ENCODE assay signal across 17 cellular contexts in genomic region chr18:59907660-59908059, GRCh38. TPM values are rescaled to one million over a fixed set of nuclear protein-coding genes. Genes with fewer than 3 reads are reported as not detected.
DNase-seq lines count a peak whose midpoint lies in the region; ATAC-seq and TF ChIP-seq lines count a peak whose summit lies in the region.
"Had no signal": no experiment of that assay in that cellular context is flagged by ENCODE, and none has a peak within 500 bp of the region (broad histone marks: within the 10 kb centered on the region; RNA-seq: fewer than 3 reads in every experiment).

No MANE protein-coding gene starts in this region.

- peaks cover 3% of the 10 kb centered on the region for H3K9me3 Mint-ChIP-seq in activated T-helper 17 cell treated with anti-CD3 and anti-CD28 coated beads, Interleukin-2, amount 50 U/mL, for 72 hours

- 0 out of 2 replicates have a peak, but pooled peaks cover 1% of the 10 kb centered on the region for H3K9me3 ChIP-seq in BLaER1
- no peaks in the 10 kb centered on the region for H3K9me3 ChIP-seq in DND-41 (ENCODE audit: insufficient read depth, low read length, severe bottlenecking)
- H3K9me3 ChIP-seq: uterus had no signal

- H3K9ac ChIP-seq in BLaER1 (peak overlapping the region; percentile 67), DND-41 (ENCODE audit: low read depth, low read length) (peak overlapping the region; percentile 20; the same call in 1 of the 2 replicates)
- H3K9ac ChIP-seq: parathyroid adenoma had no signal

- H3K4me1 Mint-ChIP-seq in activated T-helper 17 cell treated with anti-CD3 and anti-CD28 coated beads, Interleukin-2, amount 50 U/mL, for 72 hours = peaks cover 43% of the 10 kb centered on the region

- H3K27me3 ChIP-seq in BLaER1 (no peaks in the 10 kb centered on the region), DND-41 (ENCODE audit: insufficient read depth, low read length, poor library complexity) (no peaks in the 10 kb centered on the region)
- H3K27me3 ChIP-seq: uterus had no signal

- H3K27me3 Mint-ChIP-seq in activated T-helper 17 cell treated with anti-CD3 and anti-CD28 coated beads, Interleukin-2, amount 50 U/mL, for 72 hours = no peaks in the 10 kb centered on the region
- H3K27me3 Mint-ChIP-seq: T-helper 17 cell had no signal

- peaks cover 75% of the 10 kb centered on the region for H3K4me1 ChIP-seq in BLaER1
- peaks cover 52% of the 10 kb centered on the region for H3K4me1 ChIP-seq in DND-41 (ENCODE audit: insufficient read depth, low read length)
- H3K4me1 ChIP-seq: parathyroid adenoma, uterus had no signal

- H3K4me3 ChIP-seq in BLaER1 (peak overlapping the region; percentile 29; the same call in 1 of the 2 replicates), DND-41 (ENCODE audit: low read depth in 1 of 2, low read length in 2 of 2) (no peak overlapping the region)
- H3K4me3 ChIP-seq: heart left ventricle, uterus had no signal

- H3K27ac ChIP-seq in BLaER1 (peak overlapping the region; percentile 78), DND-41 (ENCODE audit: low read length) (peak overlapping the region; percentile 70)
- H3K27ac ChIP-seq: heart left ventricle, parathyroid adenoma, uterus had no signal

- DNase-seq in DND-41 (no peak), posterior cingulate gyrus (no peak), left ventricle myocardium superior (no peak), foreskin melanocyte (no peak)
- DNase-seq: activated naive CD4-positive, alpha-beta T cell; Calu3; heart left ventricle; mammary epithelial cell; NCI-H2029; NCI-H446; substantia nigra; T-helper 17 cell; uterus had no signal

- H3K79me2 ChIP-seq in DND-41 (ENCODE audit: insufficient read depth, low read length) = peaks cover 14% of the 10 kb centered on the region
- H3K79me2 ChIP-seq: parathyroid adenoma had no signal

- ATAC-seq in DND-41 (ENCODE audit: insufficient read depth, low read depth) = 0 out of 3 replicates have a peak, but pooled peaks have one; percentile 6
- peak; percentile 18 for ATAC-seq in HG03354 (IDR thresholded peaks at IDR 0.05; ENCODE audit: poor library complexity, severe bottlenecking, unreplicated experiment)
- no peak for ATAC-seq in activated T-helper 17 cell treated with anti-CD3 and anti-CD28 coated beads, Interleukin-2, amount 50 U/mL, for 72 hours (replicated peaks)
- ATAC-seq in left ventricle myocardium superior = no peak
- ATAC-seq: heart left ventricle, T-helper 17 cell had no signal

- H3K4me2 ChIP-seq in BLaER1 = peak overlapping the region; percentile 83
- no peak overlapping the region for H3K4me2 ChIP-seq in DND-41 (ENCODE audit: insufficient read depth, low read length)

- intact Hi-C loops in posterior cingulate gyrus (cut with DNase I) (no loop called here), left ventricle myocardium superior (cut with micrococcal nuclease) (no loop called here)

- H3K4me3 Mint-ChIP-seq in activated T-helper 17 cell treated with anti-CD3 and anti-CD28 coated beads, Interleukin-2, amount 50 U/mL, for 72 hours = peak overlapping the region; percentile 74

- H3K36me3 ChIP-seq in BLaER1 = peaks cover 5% of the 10 kb centered on the region
- peaks cover 20% of the 10 kb centered on the region for H3K36me3 ChIP-seq in DND-41 (ENCODE audit: insufficient read depth, low read length)
- H3K36me3 ChIP-seq: heart left ventricle, uterus had no signal

- peaks cover 24% of the 10 kb centered on the region for H3K36me3 Mint-ChIP-seq in activated T-helper 17 cell treated with anti-CD3 and anti-CD28 coated beads, Interleukin-2, amount 50 U/mL, for 72 hours (ENCODE audit: low read depth)

- TF ChIP-seq CTCF in DND-41 (IDR thresholded peaks at IDR 0.05; ENCODE audit: borderline replicate concordance, extremely low read depth, low read length, poor library complexity, severe bottlenecking) = no peak

- peaks cover 23% of the 10 kb centered on the region for H4K20me1 ChIP-seq in BLaER1
- H4K20me1 ChIP-seq in DND-41 (ENCODE audit: insufficient read depth, low read length) = peaks cover 17% of the 10 kb centered on the region; the same call in 1 of the 2 replicates

- peak overlapping the region; percentile 74 for H3K27ac Mint-ChIP-seq in activated T-helper 17 cell treated with anti-CD3 and anti-CD28 coated beads, Interleukin-2, amount 50 U/mL, for 72 hours

- no peak overlapping the region for H2AFZ ChIP-seq in DND-41 (ENCODE audit: low read depth, low read length)
- H2AFZ ChIP-seq: parathyroid adenoma had no signal

RNA-seq across cellular contexts. Expression of gene PMAIP1, which starts 7.9 kb away (rescaled TPM):
- total RNA-seq in activated T-helper 17 cell treated with anti-CD3 and anti-CD28 coated beads, Interleukin-2, amount 50 U/mL, for 72 hours = 10 to 100 TPM; 62.7 to 83.1 TPM
- 0.20 TPM for total RNA-seq in left ventricle myocardium superior

Comparison
In these comparisons a context has a peak if more than half of its experiments do, and no peak if none do; other contexts are left out.
1. ATAC-seq: peak in DND-41 (single experiment) and HG03354 (single experiment); none in activated T-helper 17 cell treated with anti-CD3 and anti-CD28 coated beads, Interleukin-2, amount 50 U/mL, for 72 hours (single experiment) and left ventricle myocardium superior (single experiment).
2. RNA of gene PMAIP1, which starts 7.9 kb away (total RNA-seq): 62.7 to 83.1 TPM in activated T-helper 17 cell treated with anti-CD3 and anti-CD28 coated beads, Interleukin-2, amount 50 U/mL, for 72 hours; 0.20 TPM in left ventricle myocardium superior (single experiment); every median in the first group is over 10 times any median in the second.